In the genomic region with DNA sequence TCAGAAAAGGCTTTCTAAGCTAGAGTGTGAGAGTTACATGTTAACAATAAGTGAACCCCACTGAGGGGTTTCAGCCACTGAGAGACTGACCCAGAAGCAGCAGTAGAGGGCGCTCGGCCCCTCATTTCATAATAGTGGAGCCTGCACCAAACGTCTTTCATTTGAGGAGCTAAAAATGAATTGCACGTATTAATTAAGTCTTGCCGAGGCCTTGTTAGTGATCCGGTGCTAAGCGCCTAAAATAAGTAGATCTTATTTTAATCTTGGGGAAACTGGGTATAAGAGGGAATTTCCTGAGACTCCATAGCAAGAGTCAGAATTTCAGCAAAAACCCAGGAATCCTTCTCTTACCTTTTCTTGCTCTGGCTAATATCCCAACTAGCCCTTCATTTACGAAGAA, we compare ENCODE assay signal across 8 cellular contexts.
A peak's percentile ranks its signal among the peaks of the same experiment; 100 is the strongest.
DNase-seq lines count a peak whose midpoint lies in the region; ATAC-seq, FAIRE-seq and TF ChIP-seq lines count a peak whose summit lies in the region.

No MANE protein-coding gene starts in this region.

- no peak for FAIRE-seq in urothelium cell line (lab: Jason Lieb, UNC)

- H3K27ac Mint-ChIP-seq in CD14-positive monocyte, result no peak overlapping the region

- no peaks in the 10 kb centered on the region for H3K27me3 Mint-ChIP-seq in CD14-positive monocyte (ENCODE audit: low read depth in 3 of 3)

- intact Hi-C loops in CD14-positive monocyte (cut with micrococcal nuclease), result loop anchor here in 1 of 2 donors (10.0 kb wide), 1 partner anchor 1074 kb away; no protein-coding TSS in a partner anchor

- H3K9ac ChIP-seq in parathyroid adenoma, result no peak overlapping the region

- H3K9me3 Mint-ChIP-seq in CD14-positive monocyte, result no peaks in the 10 kb centered on the region

- peak; percentile 58 for ATAC-seq in GM21367 (IDR thresholded peaks at IDR 0.05; ENCODE audit: unreplicated experiment)

- H3K9me3 ChIP-seq in parathyroid adenoma (ENCODE audit: control insufficient read depth, low read length), result no peaks in the 10 kb centered on the region

- H3K36me3 Mint-ChIP-seq in CD14-positive monocyte, result no peaks in the 10 kb centered on the region

- no peak overlapping the region for H3K4me2 ChIP-seq in parathyroid adenoma (ENCODE audit: low read length)

- H3K27me3 ChIP-seq in parathyroid adenoma (ENCODE audit: control insufficient read depth, insufficient read depth, low read length), result no peaks in the 10 kb centered on the region

- H3K79me2 ChIP-seq in parathyroid adenoma, result peaks cover 22% of the 10 kb centered on the region

- H3K4me3 ChIP-seq in LNCaP clone FGC (ENCODE audit: low read depth, low read length) (no peak overlapping the region), parathyroid adenoma (ENCODE audit: low read depth, low read length) (no peak overlapping the region)

- H3K4me1 ChIP-seq in parathyroid adenoma, result peaks cover 7% of the 10 kb centered on the region

- DNase-seq in CD14-positive monocyte (ENCODE audit: low spot score) (no peak), LNCaP clone FGC (ENCODE audit: low read depth) (no peak), SHP77 (lab: John Stamatoyannopoulos, UW) (peak; percentile 64 to 77), germinal center (ENCODE audit: low spot score) (peak; percentile 73), urothelium cell line (ENCODE audit: low spot score) (peak; percentile 39)
- DNase-seq in activated naive CD4-positive, alpha-beta T cell (lab: John Stamatoyannopoulos, UW), result peak in 3 of 4 experiments; percentile 2 to 42 (median 41)

- H3K36me3 ChIP-seq in parathyroid adenoma (ENCODE audit: control insufficient read depth, insufficient read depth, low read length), result no peaks in the 10 kb centered on the region

- H3K4me3 Mint-ChIP-seq in CD14-positive monocyte, result no peak overlapping the region

- TF ChIP-seq CTCF in CD14-positive monocyte (IDR thresholded peaks at IDR 0.05) (peak; percentile 91), LNCaP clone FGC (IDR thresholded peaks at IDR 0.05; ENCODE audit: control insufficient read depth, extremely low read depth, insufficient read depth) (peak; percentile 83), parathyroid adenoma (IDR thresholded peaks at IDR 0.05) (peak; percentile 69)

- no peak overlapping the region for H3K27ac ChIP-seq in parathyroid adenoma

- no peak overlapping the region for H2AFZ ChIP-seq in parathyroid adenoma

- peaks cover 3% of the 10 kb centered on the region for H3K4me1 Mint-ChIP-seq in CD14-positive monocyte

Comparison
In these comparisons a context has a peak if more than half of its experiments do, and no peak if none do; other contexts are left out.
1. DNase-seq: peak in SHP77 (2 of 2), activated naive CD4-positive, alpha-beta T cell (3 of 4), germinal center (single experiment) and urothelium cell line (single experiment); none in CD14-positive monocyte (single experiment) and LNCaP clone FGC (single experiment).
2. Peak in every context shown above with its lines, with median percentiles within 50 percentile points of each other: CTCF ChIP-seq.